27 cellular contexts compared by ENCODE assay signal in the genomic region with DNA sequence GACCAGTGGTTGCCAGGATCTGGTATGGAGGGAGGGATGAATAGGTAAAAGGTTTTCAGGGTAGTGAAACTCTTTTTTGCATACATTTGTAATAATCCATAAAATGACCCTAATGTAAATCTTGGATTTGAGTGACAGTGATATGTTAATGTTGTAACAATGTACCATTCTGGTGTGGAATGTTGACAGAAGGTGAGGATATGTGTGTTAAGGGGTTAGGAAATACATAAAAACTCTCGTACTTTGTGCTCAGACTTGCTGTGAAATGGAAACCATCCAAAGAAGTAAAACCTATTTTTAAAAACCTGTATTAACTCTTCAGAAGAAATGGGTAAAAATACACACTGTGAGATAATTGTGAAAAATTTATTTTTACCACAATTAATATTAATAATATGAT.
"Had no signal": no experiment of that assay in that cellular context is flagged by ENCODE, and none has a peak within 500 bp of the region (broad histone marks: within the 10 kb centered on the region; RNA-seq: fewer than 3 reads in every experiment).

No MANE protein-coding gene starts in this region.

- H3K9me3 ChIP-seq: colonic mucosa, esophagus muscularis mucosa, esophagus squamous epithelium, gastrocnemius medialis, gastroesophageal sphincter, heart left ventricle, heart right ventricle had no signal

- FAIRE-seq: endometrium, endothelial cell of umbilical vein had no signal

- DNase-seq: colonic mucosa; cortex of kidney; dermis blood vessel endothelial cell; dorsolateral prefrontal cortex; effector CD4-positive, alpha-beta T cell; effector CD8-positive, alpha-beta T cell; effector memory CD4-positive, alpha-beta T cell; effector memory CD8-positive, alpha-beta T cell; endodermal cell; erythroblast; esophagus squamous epithelium; foreskin fibroblast; foreskin keratinocyte; foreskin melanocyte; gastrocnemius medialis; glutamatergic neuron; head of caudate nucleus; heart left ventricle; heart right ventricle had no signal

- H3K27ac ChIP-seq: colonic mucosa, coronary artery, dorsolateral prefrontal cortex, epithelial cell of prostate, esophagus muscularis mucosa, esophagus squamous epithelium, foreskin keratinocyte, gastrocnemius medialis, gastroesophageal sphincter, heart left ventricle, heart right ventricle had no signal

- H3K4me3 ChIP-seq: colonic mucosa, coronary artery, dorsolateral prefrontal cortex, esophagus muscularis mucosa, esophagus squamous epithelium, gastrocnemius medialis, gastroesophageal sphincter, heart left ventricle, heart right ventricle had no signal

- H3K4me3 Mint-ChIP-seq: dendritic cell treated with granulocyte-macrophage colony-stimulating factor and Interleukin-4, amounts not matched to agents 40 ng/mL and 50 ng/mL, for 4 days; effector memory CD8-positive, alpha-beta T cell; endodermal cell had no signal

- H3K4me1 ChIP-seq: colonic mucosa, esophagus muscularis mucosa, esophagus squamous epithelium, foreskin keratinocyte, gastrocnemius medialis, gastroesophageal sphincter, heart left ventricle, heart right ventricle had no signal

- H3K9me3 Mint-ChIP-seq: dendritic cell treated with granulocyte-macrophage colony-stimulating factor and Interleukin-4, amounts not matched to agents 40 ng/mL and 50 ng/mL, for 4 days; endodermal cell had no signal

- H3K27ac Mint-ChIP-seq: dendritic cell treated with granulocyte-macrophage colony-stimulating factor and Interleukin-4, amounts not matched to agents 40 ng/mL and 50 ng/mL, for 4 days; effector memory CD8-positive, alpha-beta T cell; endodermal cell had no signal

- ATAC-seq: effector memory CD8-positive, alpha-beta T cell; esophagus mucosa; foreskin keratinocyte; gastrocnemius medialis; gastroesophageal sphincter; heart left ventricle; heart right ventricle had no signal

- H3K36me3 ChIP-seq: colonic mucosa, esophagus muscularis mucosa, esophagus squamous epithelium, gastrocnemius medialis, gastroesophageal sphincter, heart left ventricle, heart right ventricle had no signal

- H3K27me3 Mint-ChIP-seq: dendritic cell treated with granulocyte-macrophage colony-stimulating factor and Interleukin-4, amounts not matched to agents 40 ng/mL and 50 ng/mL, for 4 days; effector memory CD8-positive, alpha-beta T cell had no signal

- H3K27me3 ChIP-seq: colonic mucosa, esophagus muscularis mucosa, esophagus squamous epithelium, foreskin keratinocyte, gastrocnemius medialis, gastroesophageal sphincter, heart left ventricle, heart right ventricle had no signal
